1 cellular context compared by ENCODE assay signal in the genomic region with DNA sequence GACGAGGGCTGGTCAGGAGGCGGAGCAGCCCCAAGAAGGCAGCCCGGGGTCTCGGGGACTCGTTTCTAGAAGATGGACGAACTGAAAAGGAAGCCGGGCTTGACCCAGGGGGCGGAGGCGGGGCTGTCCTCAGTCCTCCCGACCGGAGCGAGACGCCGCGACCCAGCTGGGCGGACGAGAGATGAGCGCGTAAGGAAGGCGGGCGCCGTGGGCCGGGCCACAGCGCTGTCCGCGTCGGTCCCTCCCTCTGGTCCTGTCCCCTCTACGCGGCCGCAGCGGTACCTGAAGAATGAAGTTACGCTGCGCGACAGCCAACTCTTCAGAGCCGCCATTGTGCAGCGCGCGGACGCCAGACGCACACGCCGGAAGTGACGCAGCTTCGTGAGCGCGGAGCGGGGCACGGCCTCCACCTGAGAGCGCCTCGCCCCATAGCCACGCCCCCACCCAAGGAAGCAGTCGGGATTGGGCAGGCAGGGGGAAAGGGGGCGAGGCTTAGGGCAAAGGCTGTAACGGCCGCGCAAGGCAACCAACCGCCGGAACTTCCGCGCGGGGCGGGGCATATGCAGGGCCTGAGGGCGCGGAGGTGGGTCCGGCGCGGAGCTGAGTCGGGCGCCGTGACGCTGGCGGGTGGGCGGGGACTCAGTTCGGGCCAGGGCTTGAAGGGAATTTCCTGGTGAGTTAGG.
TF ChIP-seq lines count a peak whose summit lies in the region.

Gene DIABLO (minus strand): TSS at position 370 of the 683 bp plus-strand sequence. CDS start 38 bp downstream, at position 332.

TF ChIP-seq in HEK293, 187 proteins besides CTCF, POLR2A, EP300 and RAD21 (continued from another document):
- TF ChIP-seq PRDM10 (tag by site-specific recombination; IDR thresholded peaks at IDR 0.05) = no peak
- TF ChIP-seq ZNF184 (tag by site-specific recombination; IDR thresholded peaks at IDR 0.05) = no peak
- 0 out of 2 replicates have a peak, but pooled peaks have one; percentile 77 for TF ChIP-seq ZNF561 (tag by site-specific recombination; IDR thresholded peaks at IDR 0.05; ENCODE audit: borderline replicate concordance)
- TF ChIP-seq ZNF529 (tag by site-specific recombination; IDR thresholded peaks at IDR 0.05; ENCODE audit: insufficient replicate concordance) = no peak
- TF ChIP-seq, protein P1, sequence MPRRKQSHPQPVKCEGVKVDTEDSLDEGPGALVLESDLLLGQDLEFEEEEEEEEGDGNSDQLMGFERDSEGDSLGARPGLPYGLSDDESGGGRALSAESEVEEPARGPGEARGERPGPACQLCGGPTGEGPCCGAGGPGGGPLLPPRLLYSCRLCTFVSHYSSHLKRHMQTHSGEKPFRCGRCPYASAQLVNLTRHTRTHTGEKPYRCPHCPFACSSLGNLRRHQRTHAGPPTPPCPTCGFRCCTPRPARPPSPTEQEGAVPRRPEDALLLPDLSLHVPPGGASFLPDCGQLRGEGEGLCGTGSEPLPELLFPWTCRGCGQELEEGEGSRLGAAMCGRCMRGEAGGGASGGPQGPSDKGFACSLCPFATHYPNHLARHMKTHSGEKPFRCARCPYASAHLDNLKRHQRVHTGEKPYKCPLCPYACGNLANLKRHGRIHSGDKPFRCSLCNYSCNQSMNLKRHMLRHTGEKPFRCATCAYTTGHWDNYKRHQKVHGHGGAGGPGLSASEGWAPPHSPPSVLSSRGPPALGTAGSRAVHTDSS (tag by site-specific recombination; IDR thresholded peaks at IDR 0.05) = no peak
